ENCODE assay signal across 22 cellular contexts in the genomic region with DNA sequence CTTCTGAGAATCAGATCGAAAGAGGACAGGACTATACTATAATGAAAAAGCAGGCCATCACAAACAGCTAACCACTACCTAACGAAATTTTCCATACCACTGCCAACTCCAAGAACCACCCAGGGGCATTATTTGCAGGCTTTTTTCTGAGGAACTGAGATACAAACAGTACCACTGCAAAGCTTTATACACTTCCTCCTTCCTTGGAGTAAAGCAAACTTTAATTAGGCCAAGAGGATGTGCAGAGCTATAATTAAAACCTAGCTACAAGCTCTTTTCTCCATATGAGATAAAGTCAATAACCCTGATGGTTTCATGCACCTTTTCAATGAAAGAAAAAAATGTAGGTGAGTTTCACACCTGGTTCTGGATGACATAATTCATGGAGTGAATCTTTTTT.
DNase-seq lines count a peak whose midpoint lies in the region; ATAC-seq, FAIRE-seq and TF ChIP-seq lines count a peak whose summit lies in the region.
"Had no signal": no experiment of that assay in that cellular context is flagged by ENCODE, and none has a peak within 500 bp of the region (broad histone marks: within the 10 kb centered on the region; RNA-seq: fewer than 3 reads in every experiment).

No MANE protein-coding gene starts in this region.

- no peak overlapping the region for H3K4me3 Mint-ChIP-seq in stimulated activated naive CD8-positive, alpha-beta T cell treated with anti-CD3 and anti-CD28 coated beads, Interleukin-15, Interleukin-2, amounts not matched to agents 100 ng/mL and 50 ng/mL, for 24 hours
- H3K4me3 Mint-ChIP-seq in stimulated activated naive CD8-positive, alpha-beta T cell treated with anti-CD3 and anti-CD28 coated beads, Interleukin-15, amount 100 ng/mL, for 72 hours: no peak overlapping the region
- H3K4me3 Mint-ChIP-seq in T-helper 17 cell: peak overlapping the region; percentile 47
- no peak overlapping the region for H3K4me3 Mint-ChIP-seq in WTC11
- H3K4me3 Mint-ChIP-seq: nephron had no signal

- no peak for DNase-seq in stimulated activated naive CD8-positive, alpha-beta T cell treated with anti-CD3 and anti-CD28 coated beads, Interleukin-15, amount 100 ng/mL, for 72 hours
- DNase-seq in MM.1S (peak; percentile 19), T-helper 17 cell (no peak), WTC11 (ENCODE audit: low spot score) (no peak), left colon (no peak), kidney (no peak)
- no peak for DNase-seq in stimulated activated CD4-positive, alpha-beta T cell treated with anti-CD3 and anti-CD28 coated beads, Interleukin-2, amount 100 ng/mL, for 48 hours
- DNase-seq: activated CD4-positive, alpha-beta T cell treated with anti-CD3 and anti-CD28 coated beads for 1 hour; body of pancreas; Calu3; HCEC 1CT; Kasumi-1; NCI-H1105 treated with DMSO at 0.1 percent for 48 hours; NCI-H748 treated with DMSO at 0.1 percent for 48 hours; RPMI8226; stimulated activated naive CD4-positive, alpha-beta T cell; T-helper 9 cell; transverse colon had no signal

- no peak for ATAC-seq in stimulated activated naive CD8-positive, alpha-beta T cell treated with anti-CD3 and anti-CD28 coated beads, Interleukin-15, amount 100 ng/mL, for 72 hours
- ATAC-seq in T-helper 17 cell (peak; percentile 18), WTC11 (no peak), left colon (no peak)
- ATAC-seq: body of pancreas had no signal

- H3K36me3 ChIP-seq in MM.1S (replicated peaks; ENCODE audit: insufficient read depth, low read length) (no peaks in the 10 kb centered on the region), kidney (ENCODE audit: control insufficient read depth in 1 of 2, insufficient read depth in 2 of 2, low read length in 2 of 2) (no peaks in the 10 kb centered on the region)
- H3K36me3 ChIP-seq: transverse colon had no signal

- H3K36me3 Mint-ChIP-seq in stimulated activated naive CD8-positive, alpha-beta T cell treated with anti-CD3 and anti-CD28 coated beads, Interleukin-15, Interleukin-2, amounts not matched to agents 100 ng/mL and 50 ng/mL, for 24 hours (ENCODE audit: low read depth): peaks cover 68% of the 10 kb centered on the region
- H3K36me3 Mint-ChIP-seq in T-helper 17 cell (ENCODE audit: low read depth): peaks cover 14% of the 10 kb centered on the region
- peaks cover 24% of the 10 kb centered on the region for H3K36me3 Mint-ChIP-seq in WTC11

- peak overlapping the region; percentile 50 for H3K27ac Mint-ChIP-seq in stimulated activated naive CD8-positive, alpha-beta T cell treated with anti-CD3 and anti-CD28 coated beads, Interleukin-15, Interleukin-2, amounts not matched to agents 100 ng/mL and 50 ng/mL, for 24 hours
- H3K27ac Mint-ChIP-seq in stimulated activated naive CD8-positive, alpha-beta T cell treated with anti-CD3 and anti-CD28 coated beads, Interleukin-15, amount 100 ng/mL, for 72 hours: no peak overlapping the region
- H3K27ac Mint-ChIP-seq in T-helper 17 cell (peak overlapping the region; percentile 93), WTC11 (no peak overlapping the region)
- H3K27ac Mint-ChIP-seq: activated T-helper 2 cell treated with anti-CD3 and anti-CD28 coated beads, Interferon-gamma antibody, Interleukin-2, Interleukin-4, amounts not matched to agents 10 μg/mL and 5 μg/mL and 100 μg/mL, durations not matched to agents 14 hours and 24 hours and 36 hours; nephron had no signal

- H3K79me2 ChIP-seq in MM.1S (ENCODE audit: low read length): peaks cover 20% of the 10 kb centered on the region

- H3K9me3 Mint-ChIP-seq in stimulated activated naive CD8-positive, alpha-beta T cell treated with anti-CD3 and anti-CD28 coated beads, Interleukin-15, Interleukin-2, amounts not matched to agents 100 ng/mL and 50 ng/mL, for 24 hours: no peaks in the 10 kb centered on the region
- no peaks in the 10 kb centered on the region for H3K9me3 Mint-ChIP-seq in stimulated activated naive CD8-positive, alpha-beta T cell treated with anti-CD3 and anti-CD28 coated beads, Interleukin-15, amount 100 ng/mL, for 72 hours
- no peaks in the 10 kb centered on the region for H3K9me3 Mint-ChIP-seq in WTC11
- H3K9me3 Mint-ChIP-seq: activated T-helper 2 cell treated with anti-CD3 and anti-CD28 coated beads, Interferon-gamma antibody, Interleukin-2, Interleukin-4, amounts not matched to agents 10 μg/mL and 5 μg/mL and 100 μg/mL, durations not matched to agents 14 hours and 24 hours and 36 hours; nephron had no signal

- no peaks in the 10 kb centered on the region for H3K27me3 ChIP-seq in MM.1S (replicated peaks; ENCODE audit: insufficient read depth, low read length)
- H3K27me3 ChIP-seq: body of pancreas, transverse colon had no signal

- POLR2A ChIA-PET in WTC11 (lab: Charles Lee): interaction anchor here (0.6 kb wide), 1 partner anchor 247 kb away, joined by 7 read pairs; no protein-coding TSS in a partner anchor

- H3K9ac ChIP-seq in MM.1S (ENCODE audit: low read length) (no peak overlapping the region), kidney (ENCODE audit: low read length in 2 of 2) (no peak overlapping the region)

- TF ChIP-seq CTCF in MM.1S (IDR thresholded peaks at IDR 0.05; ENCODE audit: low read length): no peak
- TF ChIP-seq CTCF in WTC11 (IDR thresholded peaks at IDR 0.05): no peak
- TF ChIP-seq CTCF in kidney (IDR thresholded peaks at IDR 0.05; ENCODE audit: borderline replicate concordance, extremely low read depth, insufficient read depth): no peak

- H3F3A ChIP-seq in MM.1S (ENCODE audit: insufficient read depth, low read length): peaks cover 23% of the 10 kb centered on the region

- peaks cover 52% of the 10 kb centered on the region for H3K4me1 Mint-ChIP-seq in stimulated activated naive CD8-positive, alpha-beta T cell treated with anti-CD3 and anti-CD28 coated beads, Interleukin-15, Interleukin-2, amounts not matched to agents 100 ng/mL and 50 ng/mL, for 24 hours (ENCODE audit: low read depth)
- H3K4me1 Mint-ChIP-seq in stimulated activated naive CD8-positive, alpha-beta T cell treated with anti-CD3 and anti-CD28 coated beads, Interleukin-15, amount 100 ng/mL, for 72 hours: peaks cover 12% of the 10 kb centered on the region
- peaks cover 62% of the 10 kb centered on the region for H3K4me1 Mint-ChIP-seq in T-helper 17 cell
- peaks cover 17% of the 10 kb centered on the region for H3K4me1 Mint-ChIP-seq in WTC11
- H3K4me1 Mint-ChIP-seq: nephron had no signal

- H3K27ac ChIP-seq in MM.1S (ENCODE audit: low read length) (peak overlapping the region; percentile 23; the same call in 1 of the 2 replicates), kidney (ENCODE audit: low read depth in 2 of 2, low read length in 2 of 2) (no peak overlapping the region)
- H3K27ac ChIP-seq: body of pancreas, SK-N-MC, transverse colon had no signal

- H3K9me2 ChIP-seq in MM.1S (replicated peaks; ENCODE audit: insufficient read depth, low read length): no peaks in the 10 kb centered on the region

- no peaks in the 10 kb centered on the region for H4K20me1 ChIP-seq in MM.1S (ENCODE audit: insufficient read depth, low read length)

- H3K4me2 ChIP-seq in MM.1S (ENCODE audit: low read depth, low read length): peak overlapping the region; percentile 50; the same call in 1 of the 2 replicates

- H2AFZ ChIP-seq in MM.1S (ENCODE audit: low read length): no peak overlapping the region

- intact Hi-C loops in left colon (cut with DNase I, micrococcal nuclease): no loop called here
- intact Hi-C loops in kidney (cut with DNase I): no loop called here

- CTCF ChIA-PET in WTC11 (lab: Charles Lee): interaction anchor here (1.2 to 1.9 kb wide), 2 partner anchors 14 to 108 kb away, joined by 4 to 7 read pairs; no protein-coding TSS in a partner anchor

- H3K9me3 ChIP-seq in MM.1S (replicated peaks; ENCODE audit: insufficient read depth, low read length) (no peaks in the 10 kb centered on the region), T-helper 17 cell (ENCODE audit: control insufficient read depth, low read length, poor library complexity, severe bottlenecking) (no peaks in the 10 kb centered on the region), kidney (ENCODE audit: control insufficient read depth in 1 of 2, low read length in 2 of 2) (no peaks in the 10 kb centered on the region)
- H3K9me3 ChIP-seq: body of pancreas, transverse colon had no signal

- no peak for FAIRE-seq in kidney (lab: Jason Lieb, UNC)

- no peak overlapping the region for H3K4me3 ChIP-seq in MM.1S (ENCODE audit: low read length)
- no peak overlapping the region for H3K4me3 ChIP-seq in kidney (ENCODE audit: low read length in 2 of 2)
- H3K4me3 ChIP-seq: body of pancreas, SK-N-MC, transverse colon had no signal

- H3K27me3 Mint-ChIP-seq in stimulated activated naive CD8-positive, alpha-beta T cell treated with anti-CD3 and anti-CD28 coated beads, Interleukin-15, Interleukin-2, amounts not matched to agents 100 ng/mL and 50 ng/mL, for 24 hours: no peaks in the 10 kb centered on the region
- no peaks in the 10 kb centered on the region for H3K27me3 Mint-ChIP-seq in stimulated activated naive CD8-positive, alpha-beta T cell treated with anti-CD3 and anti-CD28 coated beads, Interleukin-15, amount 100 ng/mL, for 72 hours
- no peaks in the 10 kb centered on the region for H3K27me3 Mint-ChIP-seq in T-helper 17 cell
- no peaks in the 10 kb centered on the region for H3K27me3 Mint-ChIP-seq in WTC11 (ENCODE audit: low read depth)

- H3K4me1 ChIP-seq in MM.1S (ENCODE audit: low read length) (peaks cover 49% of the 10 kb centered on the region), kidney (ENCODE audit: control insufficient read depth in 1 of 2, insufficient read depth in 1 of 2, low read depth in 1 of 2, low read length in 2 of 2) (peaks cover 7 to 15% of the 10 kb centered on the region in 2 donors)
- H3K4me1 ChIP-seq: body of pancreas had no signal

TF ChIP-seq in WTC11, 78 proteins besides CTCF, POLR2A, EP300 and RAD21 (continues in another document):
- TF ChIP-seq JAZF1 (CRISPR knock-in tag; IDR thresholded peaks at IDR 0.05) (no peak), ATF1 (CRISPR knock-in tag; IDR thresholded peaks at IDR 0.05) (no peak), E2F1 (CRISPR knock-in tag; IDR thresholded peaks at IDR 0.05) (no peak)
- TF ChIP-seq, protein P1, sequence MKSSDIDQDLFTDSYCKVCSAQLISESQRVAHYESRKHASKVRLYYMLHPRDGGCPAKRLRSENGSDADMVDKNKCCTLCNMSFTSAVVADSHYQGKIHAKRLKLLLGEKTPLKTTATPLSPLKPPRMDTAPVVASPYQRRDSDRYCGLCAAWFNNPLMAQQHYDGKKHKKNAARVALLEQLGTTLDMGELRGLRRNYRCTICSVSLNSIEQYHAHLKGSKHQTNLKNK (CRISPR knock-in tag; IDR thresholded peaks at IDR 0.05): no peak

Comparison
In these comparisons a context has a peak if more than half of its experiments do, and no peak if none do; other contexts are left out.
1. H3K27ac Mint-ChIP-seq: peak in stimulated activated naive CD8-positive, alpha-beta T cell treated with anti-CD3 and anti-CD28 coated beads, Interleukin-15, Interleukin-2, amounts not matched to agents 100 ng/mL and 50 ng/mL, for 24 hours (single experiment) and T-helper 17 cell (single experiment); none in stimulated activated naive CD8-positive, alpha-beta T cell treated with anti-CD3 and anti-CD28 coated beads, Interleukin-15, amount 100 ng/mL, for 72 hours (0 of 2) and WTC11 (single experiment).